ENCODE assay signal across 6 cellular contexts in genomic region chr19:40170303-40170989, GRCh38. TPM values are rescaled to one million over a fixed set of nuclear protein-coding genes. Genes with fewer than 3 reads are reported as not detected.
"Had no signal": no experiment of that assay in that cellular context is flagged by ENCODE, and none has a peak within 500 bp of the region (broad histone marks: within the 10 kb centered on the region; RNA-seq: fewer than 3 reads in every experiment).

No MANE protein-coding gene starts in this region.

RNA-seq across cellular contexts. Expression of gene TTC9B, which starts 47.7 kb away (rescaled TPM):
- total RNA-seq: OCI-LY7, Peyer's patch, Right ventricle myocardium superior, RPMI7951, SJSA1 had no signal

RNA-seq across cellular contexts. Expression of gene CCNP, which starts 56.0 kb away (rescaled TPM):
- total RNA-seq: PC-3, Right ventricle myocardium superior, RPMI7951, SJSA1 had no signal
